18 cellular contexts compared by ENCODE assay signal in the genomic region with DNA sequence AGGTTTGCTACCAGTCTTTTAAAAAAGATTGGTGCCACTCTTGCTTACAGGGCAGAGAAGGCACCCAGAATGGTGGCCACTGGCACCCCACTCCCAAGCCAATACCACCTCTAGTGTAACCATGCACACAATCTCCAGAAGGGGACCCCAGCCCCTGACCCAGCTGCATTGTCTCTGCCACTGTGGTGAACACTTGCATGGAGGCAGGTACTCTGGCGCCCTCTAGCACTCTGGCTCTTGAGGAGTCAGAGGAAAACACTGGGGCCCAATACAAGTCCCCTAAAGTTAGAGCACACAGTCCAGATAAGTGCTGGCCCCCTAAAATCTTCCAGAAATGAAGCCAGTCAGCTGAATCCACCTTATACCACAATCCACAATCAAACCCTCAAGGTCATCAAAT. TPM values are rescaled to one million over a fixed set of nuclear protein-coding genes. Genes with fewer than 3 reads are reported as not detected.
DNase-seq lines count a peak whose midpoint lies in the region; ATAC-seq and TF ChIP-seq lines count a peak whose summit lies in the region.
"Had no signal": no experiment of that assay in that cellular context is flagged by ENCODE, and none has a peak within 500 bp of the region (broad histone marks: within the 10 kb centered on the region; RNA-seq: fewer than 3 reads in every experiment).

No MANE protein-coding gene starts in this region.

- TF ChIP-seq CTCF in Panc1 (IDR thresholded peaks at IDR 0.05) (peak; percentile 50; the same call in 1 of the 2 replicates), epithelial cell of esophagus (IDR thresholded peaks at IDR 0.05; ENCODE audit: insufficient read depth, low read depth, low read length, missing control alignments) (no peak)

- no peak overlapping the region for H3K27ac Mint-ChIP-seq in stimulated activated naive CD8-positive, alpha-beta T cell treated with anti-CD3 and anti-CD28 coated beads, Interleukin-15, amount 100 ng/mL, for 72 hours
- H3K27ac Mint-ChIP-seq: stimulated activated naive CD8-positive, alpha-beta T cell treated with anti-CD3 and anti-CD28 coated beads, Interleukin-15, Interleukin-2, amounts not matched to agents 100 ng/mL and 50 ng/mL, for 24 hours had no signal

- H3K4me3 Mint-ChIP-seq in stimulated activated naive CD8-positive, alpha-beta T cell treated with anti-CD3 and anti-CD28 coated beads, Interleukin-15, amount 100 ng/mL, for 72 hours = no peak overlapping the region
- H3K4me3 Mint-ChIP-seq: stimulated activated naive CD8-positive, alpha-beta T cell treated with anti-CD3 and anti-CD28 coated beads, Interleukin-15, Interleukin-2, amounts not matched to agents 100 ng/mL and 50 ng/mL, for 24 hours had no signal

- intact Hi-C loops in Panc1 (cut with micrococcal nuclease; ENCODE audit: unreplicated experiment) = no loop called here

- TF ChIP-seq POLR2A in GM18505 (IDR thresholded peaks at IDR 0.05; ENCODE audit: borderline replicate concordance, extremely low read depth, insufficient read depth, insufficient read length) = no peak

- in situ Hi-C loops in Panc1 (cut with HindIII; ENCODE audit: low pct_unique_long_range_greater_than_20kb, low sequenced_read_pairs) = no loop called here

- H3K4me1 ChIP-seq in Panc1 (ENCODE audit: control insufficient read depth, insufficient read depth, low read length) = peaks cover 7% of the 10 kb centered on the region; the same call in 1 of the 2 replicates

- H3K27ac ChIP-seq in Panc1 (ENCODE audit: low read length) = no peak overlapping the region
- H3K27ac ChIP-seq: C4-2B, KMS-11 had no signal

- no peaks in the 10 kb centered on the region for H3K27me3 Mint-ChIP-seq in stimulated activated naive CD8-positive, alpha-beta T cell treated with anti-CD3 and anti-CD28 coated beads, Interleukin-15, amount 100 ng/mL, for 72 hours
- H3K27me3 Mint-ChIP-seq: stimulated activated naive CD8-positive, alpha-beta T cell treated with anti-CD3 and anti-CD28 coated beads, Interleukin-15, Interleukin-2, amounts not matched to agents 100 ng/mL and 50 ng/mL, for 24 hours had no signal

- POLR2A ChIA-PET in Panc1 (lab: Charles Lee) = interaction anchor here (0.6 kb wide), 1 partner anchor 10 kb away, joined by 5 read pairs; no protein-coding TSS in a partner anchor

- H3K27me3 ChIP-seq in Panc1 (ENCODE audit: control insufficient read depth, insufficient read depth, low read length) = no peaks in the 10 kb centered on the region

- H3K9me3 ChIP-seq in Panc1 (ENCODE audit: control insufficient read depth, insufficient read depth, low read depth, low read length) = 0 out of 2 replicates have a peak, but pooled peaks cover 3% of the 10 kb centered on the region

- DNase-seq in stimulated activated naive CD8-positive, alpha-beta T cell treated with anti-CD3 and anti-CD28 coated beads, Interleukin-15, Interleukin-2, amounts not matched to agents 100 U/mL and 50 U/mL, for 24 hours = peak; percentile 6
- no peak for DNase-seq in stimulated activated naive CD8-positive, alpha-beta T cell treated with anti-CD3 and anti-CD28 coated beads, Interleukin-15, amount 100 ng/mL, for 72 hours
- DNase-seq in Panc1 (ENCODE audit: low read depth, low spot score) = no peak
- DNase-seq in epithelial cell of esophagus (ENCODE audit: low read depth) = peak; percentile 38
- DNase-seq in HCEC 1CT = no peak
- no peak for DNase-seq in T-helper 9 cell
- DNase-seq: activated CD8-positive, alpha-beta memory T cell treated with anti-CD3 and anti-CD28 coated beads for 24 hours; kidney glomerular epithelial cell; stimulated activated CD4-positive, alpha-beta T cell treated with anti-CD3 and anti-CD28 coated beads, Interleukin-4, amount 100 ng/mL, for 1 hour; T-helper 1 cell had no signal

- H3K4me1 Mint-ChIP-seq in stimulated activated naive CD8-positive, alpha-beta T cell treated with anti-CD3 and anti-CD28 coated beads, Interleukin-15, amount 100 ng/mL, for 72 hours = no peaks in the 10 kb centered on the region

- peaks cover 42 to 45% of the 10 kb centered on the region in 2 donors for H3K9me3 Mint-ChIP-seq in stimulated activated naive CD8-positive, alpha-beta T cell treated with anti-CD3 and anti-CD28 coated beads, Interleukin-15, amount 100 ng/mL, for 72 hours

- ATAC-seq in stimulated activated naive CD8-positive, alpha-beta T cell treated with anti-CD3 and anti-CD28 coated beads, Interleukin-15, Interleukin-2, amounts not matched to agents 100 U/mL and 50 U/mL, for 24 hours = no peak
- ATAC-seq in stimulated activated naive CD8-positive, alpha-beta T cell treated with anti-CD3 and anti-CD28 coated beads, Interleukin-15, amount 100 ng/mL, for 72 hours = no peak
- ATAC-seq in Panc1 (no peak), GM18505 (IDR thresholded peaks at IDR 0.05; ENCODE audit: unreplicated experiment) (no peak), HG03159 (IDR thresholded peaks at IDR 0.05; ENCODE audit: unreplicated experiment) (no peak)

- H3K36me3 ChIP-seq in Panc1 (ENCODE audit: control insufficient read depth, insufficient read depth, low read length) = no peaks in the 10 kb centered on the region

- CTCF ChIA-PET in Panc1 (lab: Charles Lee) = no interaction called here

- no TSS peak for BruUV-seq in Panc1 (replicated peaks; lab: Mats Ljungman, UMichigan)

- H3K4me3 ChIP-seq in Panc1 (ENCODE audit: low read depth in 2 of 2, low read length in 2 of 2) (no peak overlapping the region), epithelial cell of esophagus (ENCODE audit: low read length) (no peak overlapping the region)

RNA-seq across cellular contexts. Expression of gene ERVV-1, which starts 6.0 kb away (rescaled TPM):
- total RNA-seq in Panc1 (2021; ENCODE audit: unreplicated experiment) = not detected
- not detected for polyA plus RNA-seq in Panc1 (2012; ENCODE audit: insufficient read length)
- total RNA-seq: fibroblast of lung, myocyte, pulmonary artery endothelial cell had no signal

RNA-seq across cellular contexts. Expression of gene ERVV-2, which starts 24.9 kb away (rescaled TPM):
- 0.10 TPM for total RNA-seq in Panc1 (2021; ENCODE audit: unreplicated experiment)
- polyA plus RNA-seq in Panc1 (2012; ENCODE audit: insufficient read length) = 0.08 TPM
- total RNA-seq: fibroblast of lung, myocyte, pulmonary artery endothelial cell had no signal
- polyA plus RNA-seq: fibroblast of lung had no signal

RNA-seq across cellular contexts. Expression of gene ZNF816, which starts 57.0 kb away (rescaled TPM):
- total RNA-seq in Panc1 (2021; ENCODE audit: unreplicated experiment) = 7.1 TPM
- 3.2 TPM for polyA plus RNA-seq in Panc1 (2012; ENCODE audit: insufficient read length)

Comparison
In these comparisons a context has a peak if more than half of its experiments do, and no peak if none do; other contexts are left out.
1. DNase-seq: peak in stimulated activated naive CD8-positive, alpha-beta T cell treated with anti-CD3 and anti-CD28 coated beads, Interleukin-15, Interleukin-2, amounts not matched to agents 100 U/mL and 50 U/mL, for 24 hours (single experiment) and epithelial cell of esophagus (single experiment); none in stimulated activated naive CD8-positive, alpha-beta T cell treated with anti-CD3 and anti-CD28 coated beads, Interleukin-15, amount 100 ng/mL, for 72 hours (0 of 2), Panc1 (single experiment), HCEC 1CT (single experiment) and T-helper 9 cell (single experiment).